Comparison of ENCODE assay signal across 13 cellular contexts in the genomic region with DNA sequence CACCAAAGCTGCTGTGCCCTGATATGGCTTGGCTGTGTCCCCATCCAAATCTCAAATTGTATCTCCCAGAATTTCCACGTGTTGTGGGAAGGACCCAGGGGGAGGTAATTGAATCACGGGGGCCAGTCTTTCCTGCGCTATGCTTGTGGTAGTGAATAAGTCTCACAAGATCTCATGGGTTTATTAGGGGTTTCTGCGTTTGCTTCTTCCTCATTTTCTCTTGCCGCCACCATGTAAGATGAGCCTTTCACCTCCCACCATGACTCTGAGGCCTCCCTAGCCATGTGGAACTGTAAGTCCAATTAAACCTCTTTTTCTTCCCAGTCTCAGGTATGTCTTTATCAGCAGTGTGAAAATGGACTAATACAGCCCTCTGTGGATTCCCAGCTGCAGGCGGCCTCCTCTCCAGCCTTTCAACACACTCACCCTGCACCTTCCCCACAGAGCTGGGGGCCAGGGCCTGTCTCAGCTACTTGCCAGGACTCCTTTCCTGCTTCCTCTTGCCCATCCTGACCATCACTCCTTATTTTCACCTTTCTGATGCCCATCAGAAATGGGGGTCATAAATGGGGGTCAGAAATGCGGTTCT. TPM values are rescaled to one million over a fixed set of nuclear protein-coding genes. Genes with fewer than 3 reads are reported as not detected.
A peak's percentile ranks its signal among the peaks of the same experiment; 100 is the strongest.
DNase-seq lines count a peak whose midpoint lies in the region; TF ChIP-seq lines count a peak whose summit lies in the region.
"Had no signal": no experiment of that assay in that cellular context is flagged by ENCODE, and none has a peak within 500 bp of the region (broad histone marks: within the 10 kb centered on the region; RNA-seq: fewer than 3 reads in every experiment).

No MANE protein-coding gene starts in this region.

- no peaks in the 10 kb centered on the region for H4K20me1 ChIP-seq in OCI-LY3 (ENCODE audit: insufficient read depth, low read length)
- H4K20me1 ChIP-seq in neural progenitor cell (ENCODE audit: low read depth) = no peaks in the 10 kb centered on the region

- DNase-seq in endodermal cell (peak; percentile 72), neural progenitor cell (ENCODE audit: low spot score) (no peak), putamen (ENCODE audit: low spot score) (no peak), Ammon's horn (ENCODE audit: low spot score) (no peak), ACHN (no peak)
- no peak for DNase-seq in activated T-helper 2 cell treated with anti-CD3 and anti-CD28 coated beads, Interferon-gamma antibody, Interleukin-2, Interleukin-4, amounts not matched to agents 10 μg/mL and 5 μg/mL and 100 μg/mL, durations not matched to agents 14 hours and 24 hours and 36 hours (ENCODE audit: low spot score)
- DNase-seq: Caco-2; CD4-positive, alpha-beta T cell; GOT3; H9 had no signal

- POLR2A ChIA-PET in HEK293 (lab: Yijun Ruan, JAX) = no interaction called here

- H3K27me3 Mint-ChIP-seq in endodermal cell (ENCODE audit: insufficient read depth) (peaks cover 2% of the 10 kb centered on the region), neural progenitor cell (ENCODE audit: insufficient read depth, low read depth) (peaks cover 2% of the 10 kb centered on the region)
- no peaks in the 10 kb centered on the region for H3K27me3 Mint-ChIP-seq in activated T-helper 2 cell treated with anti-CD3 and anti-CD28 coated beads, Interferon-gamma antibody, Interleukin-2, Interleukin-4, amounts not matched to agents 10 μg/mL and 5 μg/mL and 100 μg/mL, durations not matched to agents 14 hours and 24 hours and 36 hours (ENCODE audit: low read depth)
- H3K27me3 Mint-ChIP-seq: CD4-positive, alpha-beta T cell had no signal

- H3K9ac ChIP-seq in OCI-LY3 (ENCODE audit: low read length) (no peak overlapping the region), endodermal cell (ENCODE audit: extremely low read depth, low read length, poor library complexity, severe bottlenecking) (no peak overlapping the region), neural progenitor cell (no peak overlapping the region)

- no peaks in the 10 kb centered on the region for H3F3A ChIP-seq in neural progenitor cell (ENCODE audit: low read depth)

- peak overlapping the region; percentile 32 for H3K27ac Mint-ChIP-seq in endodermal cell
- H3K27ac Mint-ChIP-seq in neural progenitor cell = peak overlapping the region; percentile 58
- no peak overlapping the region for H3K27ac Mint-ChIP-seq in activated T-helper 2 cell treated with anti-CD3 and anti-CD28 coated beads, Interferon-gamma antibody, Interleukin-2, Interleukin-4, amounts not matched to agents 10 μg/mL and 5 μg/mL and 100 μg/mL, durations not matched to agents 14 hours and 24 hours and 36 hours
- H3K27ac Mint-ChIP-seq: CD4-positive, alpha-beta T cell; H9 had no signal

- in situ Hi-C loops in ACHN (cut with HindIII; ENCODE audit: low pct_ligation_motif_present, low pct_unique_long_range_greater_than_20kb, low sequenced_read_pairs) = no loop called here

- H3K4me3 ChIP-seq in HEK293 (ENCODE audit: low read depth, low read length) (no peak overlapping the region), OCI-LY3 (ENCODE audit: low read length) (no peak overlapping the region), endodermal cell (ENCODE audit: low read length) (no peak overlapping the region), neural progenitor cell (no peak overlapping the region)

- no peaks in the 10 kb centered on the region for H3K9me3 Mint-ChIP-seq in endodermal cell
- no peaks in the 10 kb centered on the region for H3K9me3 Mint-ChIP-seq in neural progenitor cell
- peaks cover 5% of the 10 kb centered on the region for H3K9me3 Mint-ChIP-seq in activated T-helper 2 cell treated with anti-CD3 and anti-CD28 coated beads, Interferon-gamma antibody, Interleukin-2, Interleukin-4, amounts not matched to agents 10 μg/mL and 5 μg/mL and 100 μg/mL, durations not matched to agents 14 hours and 24 hours and 36 hours
- H3K9me3 Mint-ChIP-seq: CD4-positive, alpha-beta T cell; H9 had no signal

- no peaks in the 10 kb centered on the region for H3K9me3 ChIP-seq in HEK293 (ENCODE audit: control insufficient read depth, insufficient read depth, low read depth, low read length)
- H3K9me3 ChIP-seq in OCI-LY3 (ENCODE audit: insufficient read depth, low read length) = no peaks in the 10 kb centered on the region
- no peaks in the 10 kb centered on the region for H3K9me3 ChIP-seq in endodermal cell (ENCODE audit: control insufficient read depth, low read length)
- H3K9me3 ChIP-seq in neural progenitor cell (ENCODE audit: low read depth) = no peaks in the 10 kb centered on the region
- H3K9me3 ChIP-seq: Caco-2 had no signal

- H3K4me1 ChIP-seq in HEK293 (ENCODE audit: control insufficient read depth, insufficient read depth, low read length) (no peaks in the 10 kb centered on the region), OCI-LY3 (ENCODE audit: low read length) (peaks cover 21% of the 10 kb centered on the region), endodermal cell (ENCODE audit: control insufficient read depth, insufficient read depth, low read length) (no peaks in the 10 kb centered on the region), neural progenitor cell (no peaks in the 10 kb centered on the region)
- H3K4me1 ChIP-seq: Caco-2 had no signal

- H3K36me3 Mint-ChIP-seq in endodermal cell (ENCODE audit: low read depth) (no peaks in the 10 kb centered on the region), neural progenitor cell (peaks cover 2% of the 10 kb centered on the region)
- H3K36me3 Mint-ChIP-seq in activated T-helper 2 cell treated with anti-CD3 and anti-CD28 coated beads, Interferon-gamma antibody, Interleukin-2, Interleukin-4, amounts not matched to agents 10 μg/mL and 5 μg/mL and 100 μg/mL, durations not matched to agents 14 hours and 24 hours and 36 hours (ENCODE audit: low read depth) = peaks cover 16% of the 10 kb centered on the region

- CTCF ChIA-PET in HEK293 (lab: Yijun Ruan, JAX) = no interaction called here

- H3K4me3 Mint-ChIP-seq in endodermal cell = no peak overlapping the region
- no peak overlapping the region for H3K4me3 Mint-ChIP-seq in neural progenitor cell
- no peak overlapping the region for H3K4me3 Mint-ChIP-seq in activated T-helper 2 cell treated with anti-CD3 and anti-CD28 coated beads, Interferon-gamma antibody, Interleukin-2, Interleukin-4, amounts not matched to agents 10 μg/mL and 5 μg/mL and 100 μg/mL, durations not matched to agents 14 hours and 24 hours and 36 hours (ENCODE audit: low read depth)
- H3K4me3 Mint-ChIP-seq: CD4-positive, alpha-beta T cell; H9 had no signal

- H3K27ac ChIP-seq in HEK293 (ENCODE audit: extremely low read depth, low read depth, low read length) (no peak overlapping the region), OCI-LY3 (ENCODE audit: low read length) (no peak overlapping the region), endodermal cell (ENCODE audit: low read depth, low read length) (no peak overlapping the region), neural progenitor cell (no peak overlapping the region)
- H3K27ac ChIP-seq: C4-2B had no signal

- H3K4me1 Mint-ChIP-seq in endodermal cell (peaks cover 33% of the 10 kb centered on the region), neural progenitor cell (peaks cover 10% of the 10 kb centered on the region)
- H3K4me1 Mint-ChIP-seq in activated T-helper 2 cell treated with anti-CD3 and anti-CD28 coated beads, Interferon-gamma antibody, Interleukin-2, Interleukin-4, amounts not matched to agents 10 μg/mL and 5 μg/mL and 100 μg/mL, durations not matched to agents 14 hours and 24 hours and 36 hours (ENCODE audit: low read depth) = peaks cover 33% of the 10 kb centered on the region

- H2AFZ ChIP-seq in OCI-LY3 (ENCODE audit: low read depth, low read length) (0 out of 2 replicates have a peak overlapping the region, but pooled peaks have one; percentile 39), neural progenitor cell (replicated peaks) (no peak overlapping the region)

- H3K27me3 ChIP-seq in OCI-LY3 (ENCODE audit: low read depth, low read length) (no peaks in the 10 kb centered on the region), endodermal cell (ENCODE audit: control insufficient read depth, insufficient read depth, low read length, poor library complexity, severe bottlenecking) (no peaks in the 10 kb centered on the region), neural progenitor cell (no peaks in the 10 kb centered on the region)

- TF ChIP-seq CTCF in HEK293 (tag by site-specific recombination; IDR thresholded peaks at IDR 0.05) = no peak
- no peak for TF ChIP-seq CTCF in OCI-LY3 (IDR thresholded peaks at IDR 0.05; ENCODE audit: low read depth, low read length)
- no peak for TF ChIP-seq CTCF in endodermal cell (conservative IDR thresholded peaks at IDR 0.05)
- TF ChIP-seq CTCF in neural progenitor cell (IDR thresholded peaks at IDR 0.05) = no peak

- no peak overlapping the region for H3K4me2 ChIP-seq in OCI-LY3 (ENCODE audit: low read length)
- no peak overlapping the region for H3K4me2 ChIP-seq in neural progenitor cell

- H3K36me3 ChIP-seq in HEK293 (ENCODE audit: control insufficient read depth in 2 of 2, insufficient read depth in 1 of 2, low read length in 2 of 2) = no peaks in the 10 kb centered on the region
- H3K36me3 ChIP-seq in OCI-LY3 (replicated peaks; ENCODE audit: low read depth, low read length) = no peaks in the 10 kb centered on the region
- H3K36me3 ChIP-seq in endodermal cell (ENCODE audit: control insufficient read depth, insufficient read depth, low read length) = no peaks in the 10 kb centered on the region
- H3K36me3 ChIP-seq in neural progenitor cell = no peaks in the 10 kb centered on the region

- intact Hi-C loops in activated T-helper 2 cell treated with anti-CD3 and anti-CD28 coated beads, Interferon-gamma antibody, Interleukin-2, Interleukin-4, amounts not matched to agents 10 μg/mL and 5 μg/mL and 100 μg/mL, durations not matched to agents 14 hours and 24 hours and 36 hours (cut with micrococcal nuclease) = loop anchor here (10.0 kb wide), 2 partner anchors 185 to 935 kb away; a partner anchor contains a TSS

- WGBS in endodermal cell (ENCODE audit: insufficient coverage in 1 of 2, insufficient read length in 1 of 2), 2 experiments = 56 to 68% methylated on average over 3 to 7 of the region's 7 CpGs

- H3K79me2 ChIP-seq in OCI-LY3 (ENCODE audit: low read length) = no peaks in the 10 kb centered on the region
- H3K79me2 ChIP-seq in neural progenitor cell (ENCODE audit: low read depth) = no peaks in the 10 kb centered on the region

TF ChIP-seq in HEK293, 187 proteins besides CTCF, POLR2A, EP300 and RAD21:
- TF ChIP-seq GLIS1 (tag by site-specific recombination; IDR thresholded peaks at IDR 0.05) (peak; percentile 60), ZNF560 (tag by site-specific recombination; IDR thresholded peaks at IDR 0.05; ENCODE audit: borderline replicate concordance) (no peak)
TF ChIP-seq in HEK293: peak in this region for 1.

RNA-seq across cellular contexts. Expression of a gene that starts 57.2 kb away (rescaled TPM):
- total RNA-seq in endodermal cell (100 to 1,000 TPM; 335 to 356 TPM), neural progenitor cell (ENCODE audit: low replicate concordance) (75.4 and 89.9 TPM in 2 replicates)
- polyA plus RNA-seq in endodermal cell (2013, experiment 1 of 2) = 358 TPM
- 283 TPM for polyA plus RNA-seq in endodermal cell (2013, experiment 2 of 2)
- total RNA-seq in activated T-helper 2 cell treated with anti-CD3 and anti-CD28 coated beads, Interferon-gamma antibody, Interleukin-2, Interleukin-4, amounts not matched to agents 10 μg/mL and 5 μg/mL and 100 μg/mL, durations not matched to agents 14 hours and 24 hours and 36 hours = 216 and 221 TPM in 2 replicates
